In genomic region chr12:27109339-27110023, GRCh38 we compare ENCODE assay signal across 20 cellular contexts. TPM values are rescaled to one million over a fixed set of nuclear protein-coding genes. Genes with fewer than 3 reads are reported as not detected.
DNase-seq lines count a peak whose midpoint lies in the region; ATAC-seq and TF ChIP-seq lines count a peak whose summit lies in the region.
"Had no signal": no experiment of that assay in that cellular context is flagged by ENCODE, and none has a peak within 500 bp of the region (broad histone marks: within the 10 kb centered on the region; RNA-seq: fewer than 3 reads in every experiment).

No MANE protein-coding gene starts in this region.

- WGBS in right cardiac atrium: 82% methylated on average over 4 of the region's 4 CpGs

- TF ChIP-seq CTCF in tibial artery (IDR thresholded peaks at IDR 0.05): no peak

- H3K9me3 ChIP-seq in right cardiac atrium (ENCODE audit: control insufficient read depth, low read length) (no peaks in the 10 kb centered on the region), tibial artery (no peaks in the 10 kb centered on the region)
- H3K9me3 ChIP-seq: pancreas had no signal

- no peak overlapping the region for H3K4me3 ChIP-seq in right cardiac atrium (ENCODE audit: low read length)
- H3K4me3 ChIP-seq in tibial artery: no peak overlapping the region
- H3K4me3 ChIP-seq: cardiac muscle cell, pancreas had no signal

- H3K4me1 ChIP-seq in right cardiac atrium (ENCODE audit: control insufficient read depth, insufficient read depth, low read length) (no peaks in the 10 kb centered on the region), tibial artery (peaks cover 0 to 15% (median 0%) of the 10 kb centered on the region in 4 donors)
- H3K4me1 ChIP-seq: pancreas had no signal

- H3K27ac ChIP-seq in right cardiac atrium (ENCODE audit: low read length): no peak overlapping the region
- H3K27ac ChIP-seq in tibial artery: peak overlapping the region; percentile 39 to 60
- H3K27ac ChIP-seq: cardiac muscle cell, pancreas had no signal

- intact Hi-C loops in right cardiac atrium (cut with DNase I): no loop called here
- intact Hi-C loops in Right ventricle myocardium inferior (cut with DNase I): no loop called here
- intact Hi-C loops in tibial artery (cut with DNase I; ENCODE audit: low total_unique reads): no loop called here

- DNase-seq in right cardiac atrium: peak in 1 of 3 donors; percentile 16
- no peak for DNase-seq in Right ventricle myocardium inferior (ENCODE audit: missing footprints)
- peak; percentile 17 for DNase-seq in amniotic epithelial cell (ENCODE audit: low read depth)
- DNase-seq in fibroblast of peridontal ligament (ENCODE audit: extremely low read depth): peak; percentile 30
- DNase-seq in tibial artery: no peak
- DNase-seq in RPMI8226: no peak
- DNase-seq: activated naive CD4-positive, alpha-beta T cell treated with anti-CD3 and anti-CD28 coated beads, Interleukin-2, amount 50 U/mL, for 16 hours; AML-193; effector CD4-positive, alpha-beta T cell; NCI-H1930; pancreas; Right ventricle myocardium superior; stimulated activated CD4-positive, alpha-beta T cell treated with anti-CD3 and anti-CD28 coated beads, Interleukin-4, amount 100 ng/mL, for 4 hours; stimulated activated CD8-positive, alpha-beta memory T cell treated with anti-CD3 and anti-CD28 coated beads, Interleukin-4, amount 100 ng/mL, for 48 hours had no signal

- H3K27me3 ChIP-seq in right cardiac atrium (ENCODE audit: control insufficient read depth, insufficient read depth) (no peaks in the 10 kb centered on the region), tibial artery (no peaks in the 10 kb centered on the region)
- H3K27me3 ChIP-seq: pancreas had no signal

- H3K36me3 ChIP-seq in tibial artery: no peaks in the 10 kb centered on the region
- H3K36me3 ChIP-seq: cardiac muscle cell, pancreas had no signal

- ATAC-seq in right cardiac atrium: peak; percentile 68 to 90
- ATAC-seq in Right ventricle myocardium inferior: no peak
- no peak for ATAC-seq in GM18873 (IDR thresholded peaks at IDR 0.05; ENCODE audit: low FRiP score, unreplicated experiment)
- no peak for ATAC-seq in GM21717 (IDR thresholded peaks at IDR 0.05; ENCODE audit: unreplicated experiment)
- ATAC-seq: pancreas had no signal

RNA-seq across cellular contexts. Expression of gene C12orf71, which starts 27.1 kb away (rescaled TPM):
- total RNA-seq in right cardiac atrium (not detected), Right ventricle myocardium inferior (not detected)
- polyA plus RNA-seq in right cardiac atrium: not detected
- total RNA-seq: cardiac muscle cell; pancreas; Right ventricle myocardium superior; skeletal muscle tissue; T-helper 1 cell treated with Interleukin-12 subunit alpha and Interleukin-12 subunit beta and Interleukin-4 antibody, amounts not matched to agents 30 ng/mL and 1 ng/mL, for 36 hours; temporal lobe had no signal
- polyA plus RNA-seq: cardiac muscle cell, pancreas had no signal

Comparison
In these comparisons a context has a peak if more than half of its experiments do, and no peak if none do; other contexts are left out.
1. ATAC-seq: peak in right cardiac atrium (2 of 2); none in Right ventricle myocardium inferior (single experiment), GM18873 (single experiment) and GM21717 (single experiment).
2. DNase-seq: peak in amniotic epithelial cell (single experiment) and fibroblast of peridontal ligament (single experiment); none in Right ventricle myocardium inferior (single experiment), tibial artery (0 of 2) and RPMI8226 (single experiment).